13 cellular contexts compared by ENCODE assay signal in the genomic region with DNA sequence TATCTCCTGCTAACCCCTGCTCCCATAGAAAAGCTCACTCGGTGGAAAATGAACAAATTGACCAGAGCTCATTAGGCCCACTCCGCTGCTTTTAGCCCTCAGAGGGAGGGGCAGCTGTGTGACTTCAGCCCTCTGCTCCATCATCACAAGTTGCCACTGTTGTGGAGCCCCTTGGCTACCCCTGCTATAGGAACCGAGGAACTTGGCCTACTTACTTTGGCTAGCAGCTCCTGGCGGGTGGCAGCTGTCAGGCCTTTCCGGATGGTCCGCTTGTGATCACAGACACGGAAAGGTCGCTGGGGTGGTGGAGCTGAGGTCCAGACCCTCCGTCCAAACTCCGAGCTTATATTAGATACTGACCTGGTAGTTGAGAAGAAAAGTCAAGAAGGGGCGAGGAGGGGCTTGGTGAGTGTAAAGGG. TPM values are rescaled to one million over a fixed set of nuclear protein-coding genes. Genes with fewer than 3 reads are reported as not detected.
DNase-seq lines count a peak whose midpoint lies in the region; ATAC-seq lines count a peak whose summit lies in the region.
"Had no signal": no experiment of that assay in that cellular context is flagged by ENCODE, and none has a peak within 500 bp of the region (broad histone marks: within the 10 kb centered on the region; RNA-seq: fewer than 3 reads in every experiment).

No MANE protein-coding gene starts in this region.

- POLR2A ChIA-PET in CD8-positive, alpha-beta memory T cell (lab: Charles Lee), result interaction anchor here (1.1 kb wide), 1 partner anchor 22 kb away, joined by 3 read pairs; no protein-coding TSS in a partner anchor

- peaks cover 32 to 44% (median 36%) of the 10 kb centered on the region in 3 donors for H3K4me1 Mint-ChIP-seq in CD8-positive, alpha-beta memory T cell
- peaks cover 32% of the 10 kb centered on the region for H3K4me1 Mint-ChIP-seq in T-helper 17 cell

- peaks cover 34% of the 10 kb centered on the region for H3K4me1 ChIP-seq in CD8-positive, alpha-beta memory T cell (ENCODE audit: insufficient read depth, low read length)
- peaks cover 31 to 40% of the 10 kb centered on the region in 2 donors for H3K4me1 ChIP-seq in mucosa of rectum (ENCODE audit: control insufficient read depth in 2 of 2, insufficient read depth in 2 of 2, low read length in 2 of 2)

- H3K9me3 Mint-ChIP-seq in CD8-positive, alpha-beta memory T cell, result no peaks in the 10 kb centered on the region

- no peaks in the 10 kb centered on the region for H3K9me3 ChIP-seq in CD8-positive, alpha-beta memory T cell (ENCODE audit: low read length)
- H3K9me3 ChIP-seq in T-helper 17 cell (ENCODE audit: control insufficient read depth, low read length, poor library complexity, severe bottlenecking) (no peaks in the 10 kb centered on the region), mucosa of rectum (ENCODE audit: control insufficient read depth in 2 of 2, low read length in 2 of 2) (no peaks in the 10 kb centered on the region)

- no peak overlapping the region for H3K27ac ChIP-seq in CD8-positive, alpha-beta memory T cell (ENCODE audit: low read depth, low read length)
- peak overlapping the region; percentile 66 to 79 for H3K27ac ChIP-seq in mucosa of rectum (ENCODE audit: low read depth in 2 of 2, low read length in 2 of 2)

- H3K4me3 Mint-ChIP-seq in CD8-positive, alpha-beta memory T cell, result peak overlapping the region in 1 of 7 donors; percentile 74
- H3K4me3 Mint-ChIP-seq in T-helper 17 cell, result peak overlapping the region; percentile 68

- H3K27me3 Mint-ChIP-seq in CD8-positive, alpha-beta memory T cell, result no peaks in the 10 kb centered on the region
- H3K27me3 Mint-ChIP-seq in T-helper 17 cell, result no peaks in the 10 kb centered on the region

- no peak for DNase-seq in CD8-positive, alpha-beta memory T cell
- DNase-seq in T-helper 17 cell, result no peak
- DNase-seq: activated gamma-delta T cell; AML-193; dermis blood vessel endothelial cell; IMR-90; NCI-H1048; NK-92 treated with Interleukin-12 subunit alpha and Interleukin-12 subunit beta, amount 100 ng/mL, for 24 hours; SIG-M5 had no signal

- no peak overlapping the region for H3K4me3 ChIP-seq in CD8-positive, alpha-beta memory T cell (ENCODE audit: low read length)
- peak overlapping the region in 1 of 2 donors; percentile 59 for H3K4me3 ChIP-seq in mucosa of rectum (ENCODE audit: low read length in 2 of 2)

- peak overlapping the region; percentile 10 to 15 for H3K9ac ChIP-seq in mucosa of rectum (ENCODE audit: low read depth in 1 of 2, low read length in 2 of 2)

- peaks cover 47% of the 10 kb centered on the region for H3K36me3 ChIP-seq in CD8-positive, alpha-beta memory T cell (ENCODE audit: insufficient read depth, low read length)
- peaks cover 42 to 49% of the 10 kb centered on the region in 2 donors for H3K36me3 ChIP-seq in mucosa of rectum (ENCODE audit: control insufficient read depth in 2 of 2, insufficient read depth in 2 of 2, low read length in 2 of 2)

- peaks cover 5 to 62% (median 24%) of the 10 kb centered on the region in 3 donors for H3K36me3 Mint-ChIP-seq in CD8-positive, alpha-beta memory T cell
- peaks cover 17% of the 10 kb centered on the region for H3K36me3 Mint-ChIP-seq in T-helper 17 cell (ENCODE audit: low read depth)

- H3K27me3 ChIP-seq in CD8-positive, alpha-beta memory T cell (ENCODE audit: insufficient read depth, low read length, poor library complexity, severe bottlenecking), result no peaks in the 10 kb centered on the region
- no peaks in the 10 kb centered on the region for H3K27me3 ChIP-seq in mucosa of rectum (ENCODE audit: control insufficient read depth in 2 of 2, insufficient read depth in 2 of 2, low read length in 2 of 2)

- ATAC-seq in T-helper 17 cell (no peak), GM18502 (IDR thresholded peaks at IDR 0.05; ENCODE audit: poor library complexity, unreplicated experiment) (no peak), GM18511 (IDR thresholded peaks at IDR 0.05; ENCODE audit: unreplicated experiment) (no peak), HG03196 (IDR thresholded peaks at IDR 0.05; ENCODE audit: unreplicated experiment) (no peak)

- CTCF ChIA-PET in CD8-positive, alpha-beta memory T cell (lab: Charles Lee), result interaction anchor here (1.2 to 17.7 kb wide), 16 partner anchors 7 to 249 kb away, joined by 3 to 265 read pairs (median 11); a partner anchor contains a TSS

- peak overlapping the region in 6 of 8 donors; percentile 27 to 93 (median 82) for H3K27ac Mint-ChIP-seq in CD8-positive, alpha-beta memory T cell
- H3K27ac Mint-ChIP-seq in T-helper 17 cell, result no peak overlapping the region

RNA-seq across cellular contexts. Expression of a gene that starts 0.6 kb away (rescaled TPM):
- 10 to 100 TPM; 12.4 to 12.7 TPM for total RNA-seq in CD8-positive, alpha-beta memory T cell
- 27.5 TPM for polyA plus RNA-seq in CD8-positive, alpha-beta memory T cell
- total RNA-seq in T-helper 17 cell, result 10 to 100 TPM; 14.5 to 16.8 TPM

RNA-seq across cellular contexts. Expression of a gene that starts 2.8 kb away (rescaled TPM):
- 1 to 10 TPM; 8.3 to 8.7 TPM for total RNA-seq in CD8-positive, alpha-beta memory T cell
- polyA plus RNA-seq in CD8-positive, alpha-beta memory T cell, result 2.6 TPM
- total RNA-seq in T-helper 17 cell, result 10 to 100 TPM; 17.3 to 23.3 TPM

RNA-seq across cellular contexts. Expression of a gene that starts 4.1 kb away (rescaled TPM):
- 10 to 100 TPM in 1 of 2 experiments, 1 to 10 TPM in 1; 9.8 to 12.3 TPM for total RNA-seq in CD8-positive, alpha-beta memory T cell
- polyA plus RNA-seq in CD8-positive, alpha-beta memory T cell, result 10.3 TPM
- total RNA-seq in T-helper 17 cell, result 10 to 100 TPM; 21.5 to 23.1 TPM

RNA-seq across cellular contexts. Expression of a gene that starts 7.5 kb away (rescaled TPM):
- 10 to 100 TPM; 44.1 to 47.1 TPM for total RNA-seq in CD8-positive, alpha-beta memory T cell
- 2.1 TPM for polyA plus RNA-seq in CD8-positive, alpha-beta memory T cell
- total RNA-seq in T-helper 17 cell, result 10 to 100 TPM; 25.7 to 27.7 TPM

RNA-seq across cellular contexts. Expression of a gene that starts 7.6 kb away (rescaled TPM):
- total RNA-seq in CD8-positive, alpha-beta memory T cell, result 1 to 10 TPM; 9.3 to 9.8 TPM
- 34.8 TPM for polyA plus RNA-seq in CD8-positive, alpha-beta memory T cell
- 10 to 100 TPM; 24.0 to 27.0 TPM for total RNA-seq in T-helper 17 cell
